ENCODE assay signal across 15 cellular contexts in genomic region chr1:172135923-172136610, GRCh38.
DNase-seq lines count a peak whose midpoint lies in the region; TF ChIP-seq lines count a peak whose summit lies in the region.
"Had no signal": no experiment of that assay in that cellular context is flagged by ENCODE, and none has a peak within 500 bp of the region (broad histone marks: within the 10 kb centered on the region; RNA-seq: fewer than 3 reads in every experiment).

No MANE protein-coding gene starts in this region.

- no peaks in the 10 kb centered on the region for H4K20me1 ChIP-seq in osteoblast (ENCODE audit: insufficient read depth, low read length)

- H3K79me2 ChIP-seq in osteoblast (ENCODE audit: insufficient read depth, low read length) = no peaks in the 10 kb centered on the region

- H3K27me3 ChIP-seq in osteoblast (ENCODE audit: insufficient read depth, low read length) = no peaks in the 10 kb centered on the region

- peaks cover 19% of the 10 kb centered on the region for H3K36me3 ChIP-seq in osteoblast (ENCODE audit: insufficient read depth, low read length)

- H3K4me2 ChIP-seq in osteoblast (ENCODE audit: insufficient read depth, low read length) = peak overlapping the region; percentile 59

- peak overlapping the region; percentile 66 for H3K27ac ChIP-seq in osteoblast (ENCODE audit: low read depth, low read length)

- DNase-seq in AG10803 (ENCODE audit: low read depth) (peak; percentile 81), NCI-H69 (lab: John Stamatoyannopoulos, UW) (peak; percentile 12), dedifferentiated amniotic fluid mesenchymal stem cell (ENCODE audit: extremely low spot score) (peak; percentile 93), osteoblast (ENCODE audit: insufficient read length, low spot score, missing footprints) (no peak), NCI-H345 (lab: John Stamatoyannopoulos, UW) (no peak), NCI-H2227 (lab: John Stamatoyannopoulos, UW; ENCODE audit: unreplicated experiment) (no peak), NCI-H1092 treated with DMSO at 0.1 percent for 48 hours (lab: John Stamatoyannopoulos, UW) (no peak)
- no peak for DNase-seq in stimulated activated CD4-positive, alpha-beta T cell treated with anti-CD3 and anti-CD28 coated beads, Interleukin-4, amount 100 ng/mL, for 24 hours
- DNase-seq: activated CD4-positive, alpha-beta memory T cell treated with anti-CD3 and anti-CD28 coated beads, Interleukin-2, amount 10 ng/mL, durations not matched to agents 7 days and 5 days; activated gamma-delta T cell treated with Interleukin-2 at 50 U/mL for 16 hours; GDM1; Karpas-422; occipital lobe; stimulated activated CD4-positive, alpha-beta T cell treated with anti-CD3 and anti-CD28 coated beads, Interleukin-1b, Interleukin-23, amount 100 ng/mL, for 48 hours; T-helper 17 cell had no signal

- no peak overlapping the region for H2AFZ ChIP-seq in osteoblast (ENCODE audit: low read length)

- H3K4me3 ChIP-seq in AG10803 (ENCODE audit: low read length) = no peak overlapping the region
- no peak overlapping the region for H3K4me3 ChIP-seq in osteoblast (ENCODE audit: insufficient read depth, low read length)

- no peaks in the 10 kb centered on the region for H3K9me3 ChIP-seq in osteoblast (ENCODE audit: low read depth, low read length)

- H3K4me1 ChIP-seq in osteoblast (ENCODE audit: insufficient read depth, low read length) = peaks cover 29% of the 10 kb centered on the region

- TF ChIP-seq CTCF in AG10803 (conservative IDR thresholded peaks at IDR 0.05; ENCODE audit: low read length) (no peak), osteoblast (IDR thresholded peaks at IDR 0.05; ENCODE audit: extremely low read depth, low read depth, low read length) (no peak)

Comparison
In these comparisons a context has a peak if more than half of its experiments do, and no peak if none do; other contexts are left out.
1. DNase-seq: peak in AG10803 (single experiment), NCI-H69 (single experiment) and dedifferentiated amniotic fluid mesenchymal stem cell (single experiment); none in osteoblast (single experiment), NCI-H345 (single experiment), NCI-H2227 (single experiment), stimulated activated CD4-positive, alpha-beta T cell treated with anti-CD3 and anti-CD28 coated beads, Interleukin-4, amount 100 ng/mL, for 24 hours (single experiment) and NCI-H1092 treated with DMSO at 0.1 percent for 48 hours (single experiment).